Comparison of ENCODE assay signal across 1 cellular context in the genomic region with DNA sequence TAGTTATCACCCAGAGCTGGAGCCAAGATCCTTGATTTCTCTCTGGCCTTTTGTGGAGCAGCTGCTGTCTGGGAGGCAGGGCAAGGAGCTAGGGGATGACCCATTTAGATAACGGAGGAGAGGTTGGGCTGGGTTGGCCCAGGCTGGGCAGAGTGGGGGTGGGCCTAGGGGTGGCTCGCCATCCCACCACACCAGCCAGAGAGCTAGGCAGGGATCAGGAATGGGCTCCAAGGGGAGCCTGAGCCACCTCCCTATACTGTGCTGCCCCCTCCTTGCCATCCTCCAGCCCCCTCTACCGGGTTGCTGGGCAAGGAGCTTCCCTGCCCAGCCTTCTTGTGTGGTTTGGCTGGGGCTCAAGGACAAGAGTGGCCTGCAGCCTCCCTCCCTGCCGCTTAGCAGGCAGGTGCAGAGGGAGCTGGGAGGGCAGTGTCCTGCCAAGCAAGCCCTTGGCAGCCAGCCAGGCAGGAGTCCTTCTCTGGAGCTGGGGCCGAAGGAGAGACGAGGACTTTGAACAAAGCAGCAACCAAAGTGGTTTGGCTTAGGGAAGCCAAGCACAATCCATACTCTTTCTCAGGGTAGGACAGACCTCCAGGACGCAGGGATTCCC.
A peak's percentile ranks its signal among the peaks of the same experiment; 100 is the strongest.
TF ChIP-seq lines count a peak whose summit lies in the region.

No MANE protein-coding gene starts in this region.

TF ChIP-seq in SK-N-SH, 30 proteins besides CTCF, POLR2A, EP300 and RAD21 (continued from another document):
- TF ChIP-seq, protein P1, sequence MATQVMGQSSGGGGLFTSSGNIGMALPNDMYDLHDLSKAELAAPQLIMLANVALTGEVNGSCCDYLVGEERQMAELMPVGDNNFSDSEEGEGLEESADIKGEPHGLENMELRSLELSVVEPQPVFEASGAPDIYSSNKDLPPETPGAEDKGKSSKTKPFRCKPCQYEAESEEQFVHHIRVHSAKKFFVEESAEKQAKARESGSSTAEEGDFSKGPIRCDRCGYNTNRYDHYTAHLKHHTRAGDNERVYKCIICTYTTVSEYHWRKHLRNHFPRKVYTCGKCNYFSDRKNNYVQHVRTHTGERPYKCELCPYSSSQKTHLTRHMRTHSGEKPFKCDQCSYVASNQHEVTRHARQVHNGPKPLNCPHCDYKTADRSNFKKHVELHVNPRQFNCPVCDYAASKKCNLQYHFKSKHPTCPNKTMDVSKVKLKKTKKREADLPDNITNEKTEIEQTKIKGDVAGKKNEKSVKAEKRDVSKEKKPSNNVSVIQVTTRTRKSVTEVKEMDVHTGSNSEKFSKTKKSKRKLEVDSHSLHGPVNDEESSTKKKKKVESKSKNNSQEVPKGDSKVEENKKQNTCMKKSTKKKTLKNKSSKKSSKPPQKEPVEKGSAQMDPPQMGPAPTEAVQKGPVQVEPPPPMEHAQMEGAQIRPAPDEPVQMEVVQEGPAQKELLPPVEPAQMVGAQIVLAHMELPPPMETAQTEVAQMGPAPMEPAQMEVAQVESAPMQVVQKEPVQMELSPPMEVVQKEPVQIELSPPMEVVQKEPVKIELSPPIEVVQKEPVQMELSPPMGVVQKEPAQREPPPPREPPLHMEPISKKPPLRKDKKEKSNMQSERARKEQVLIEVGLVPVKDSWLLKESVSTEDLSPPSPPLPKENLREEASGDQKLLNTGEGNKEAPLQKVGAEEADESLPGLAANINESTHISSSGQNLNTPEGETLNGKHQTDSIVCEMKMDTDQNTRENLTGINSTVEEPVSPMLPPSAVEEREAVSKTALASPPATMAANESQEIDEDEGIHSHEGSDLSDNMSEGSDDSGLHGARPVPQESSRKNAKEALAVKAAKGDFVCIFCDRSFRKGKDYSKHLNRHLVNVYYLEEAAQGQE (IDR thresholded peaks at IDR 0.05; ENCODE audit: low read depth, low read length): no peak
- TF ChIP-seq GATA2 (CRISPR knock-in tag; IDR thresholded peaks at IDR 0.05) (no peak), ELF1 (IDR thresholded peaks at IDR 0.05) (no peak), YY1 (IDR thresholded peaks at IDR 0.05; ENCODE audit: low read depth) (no peak), TCF12 (IDR thresholded peaks at IDR 0.05) (peak; percentile 78), NFIC (IDR thresholded peaks at IDR 0.05; ENCODE audit: borderline replicate concordance) (peak; percentile 93)
- TF ChIP-seq, protein P2, sequence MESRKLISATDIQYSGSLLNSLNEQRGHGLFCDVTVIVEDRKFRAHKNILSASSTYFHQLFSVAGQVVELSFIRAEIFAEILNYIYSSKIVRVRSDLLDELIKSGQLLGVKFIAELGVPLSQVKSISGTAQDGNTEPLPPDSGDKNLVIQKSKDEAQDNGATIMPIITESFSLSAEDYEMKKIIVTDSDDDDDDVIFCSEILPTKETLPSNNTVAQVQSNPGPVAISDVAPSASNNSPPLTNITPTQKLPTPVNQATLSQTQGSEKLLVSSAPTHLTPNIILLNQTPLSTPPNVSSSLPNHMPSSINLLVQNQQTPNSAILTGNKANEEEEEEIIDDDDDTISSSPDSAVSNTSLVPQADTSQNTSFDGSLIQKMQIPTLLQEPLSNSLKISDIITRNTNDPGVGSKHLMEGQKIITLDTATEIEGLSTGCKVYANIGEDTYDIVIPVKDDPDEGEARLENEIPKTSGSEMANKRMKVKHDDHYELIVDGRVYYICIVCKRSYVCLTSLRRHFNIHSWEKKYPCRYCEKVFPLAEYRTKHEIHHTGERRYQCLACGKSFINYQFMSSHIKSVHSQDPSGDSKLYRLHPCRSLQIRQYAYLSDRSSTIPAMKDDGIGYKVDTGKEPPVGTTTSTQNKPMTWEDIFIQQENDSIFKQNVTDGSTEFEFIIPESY (IDR thresholded peaks at IDR 0.05; ENCODE audit: borderline replicate concordance, low read depth): no peak
- TF ChIP-seq, protein P3, sequence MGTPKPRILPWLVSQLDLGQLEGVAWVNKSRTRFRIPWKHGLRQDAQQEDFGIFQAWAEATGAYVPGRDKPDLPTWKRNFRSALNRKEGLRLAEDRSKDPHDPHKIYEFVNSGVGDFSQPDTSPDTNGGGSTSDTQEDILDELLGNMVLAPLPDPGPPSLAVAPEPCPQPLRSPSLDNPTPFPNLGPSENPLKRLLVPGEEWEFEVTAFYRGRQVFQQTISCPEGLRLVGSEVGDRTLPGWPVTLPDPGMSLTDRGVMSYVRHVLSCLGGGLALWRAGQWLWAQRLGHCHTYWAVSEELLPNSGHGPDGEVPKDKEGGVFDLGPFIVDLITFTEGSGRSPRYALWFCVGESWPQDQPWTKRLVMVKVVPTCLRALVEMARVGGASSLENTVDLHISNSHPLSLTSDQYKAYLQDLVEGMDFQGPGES (IDR thresholded peaks at IDR 0.05; ENCODE audit: low read depth, low read length): no peak
